In the genomic region with DNA sequence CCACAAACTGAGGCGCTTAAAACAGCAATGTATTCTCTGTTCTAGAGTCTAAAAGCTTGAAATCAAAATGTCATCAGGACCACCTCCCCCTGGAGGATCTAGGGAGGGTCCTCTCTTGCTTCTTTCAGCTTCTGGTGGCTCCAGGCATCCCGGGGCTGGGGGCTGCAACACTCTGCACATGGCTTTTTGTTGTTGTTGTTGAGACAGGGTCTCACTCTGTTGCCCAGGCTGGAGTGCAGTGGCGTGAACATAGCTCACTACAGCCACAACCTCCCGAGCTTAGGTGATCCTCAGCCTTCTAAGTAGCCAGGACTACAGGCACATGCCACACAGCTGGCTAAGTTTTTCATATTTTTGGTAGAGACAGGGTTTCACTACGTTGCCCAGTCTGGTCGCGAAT, we compare ENCODE assay signal across 18 cellular contexts.
"Had no signal": no experiment of that assay in that cellular context is flagged by ENCODE, and none has a peak within 500 bp of the region (broad histone marks: within the 10 kb centered on the region; RNA-seq: fewer than 3 reads in every experiment).

No MANE protein-coding gene starts in this region.

- DNase-seq: activated B cell treated with CpG ODN at 0.5 μM for 24 hours; activated CD4-positive, alpha-beta T cell treated with anti-CD3 and anti-CD28 coated beads for 4 hours; activated CD8-positive, alpha-beta T cell treated with anti-CD3 and anti-CD28 coated beads for 36 hours; activated naive CD4-positive, alpha-beta T cell treated with anti-CD3 and anti-CD28 coated beads for 36 hours; activated T-cell treated with anti-CD3 and anti-CD28 coated beads, Interleukin-2, amount 50 U/mL, for 24 hours; body of pancreas; caudate nucleus; erythroblast; hypothalamus; kidney; sigmoid colon; spleen; stimulated activated CD4-positive, alpha-beta T cell treated with anti-CD3 and anti-CD28 coated beads, Interleukin-4, amount 100 ng/mL, for 4 hours; upper lobe of right lung had no signal

- H2AFZ ChIP-seq: parathyroid adenoma had no signal

- H3K79me2 ChIP-seq: parathyroid adenoma had no signal

- H3K4me3 ChIP-seq: body of pancreas, sigmoid colon, spleen, thoracic aorta, upper lobe of right lung had no signal

- H3K9ac ChIP-seq: parathyroid adenoma had no signal

- H3K36me3 ChIP-seq: sigmoid colon, spleen, thoracic aorta, upper lobe of right lung had no signal

- H3K27me3 ChIP-seq: body of pancreas, sigmoid colon, upper lobe of right lung had no signal

- ATAC-seq: activated CD8-positive, alpha-beta T cell treated with anti-CD3 and anti-CD28 coated beads for 36 hours; body of pancreas; left lobe of liver; stimulated activated memory B cell treated with anti-CD40 and anti-IgM and Interleukin-4, amounts not matched to agents 10 μg/mL and 1 μg/mL and 100 μg/mL, for 72 hours; upper lobe of right lung had no signal

- H3K27ac ChIP-seq: body of pancreas, parathyroid adenoma had no signal

- H3K9me3 ChIP-seq: body of pancreas, sigmoid colon, spleen, thoracic aorta, upper lobe of right lung had no signal
